In the genomic region with DNA sequence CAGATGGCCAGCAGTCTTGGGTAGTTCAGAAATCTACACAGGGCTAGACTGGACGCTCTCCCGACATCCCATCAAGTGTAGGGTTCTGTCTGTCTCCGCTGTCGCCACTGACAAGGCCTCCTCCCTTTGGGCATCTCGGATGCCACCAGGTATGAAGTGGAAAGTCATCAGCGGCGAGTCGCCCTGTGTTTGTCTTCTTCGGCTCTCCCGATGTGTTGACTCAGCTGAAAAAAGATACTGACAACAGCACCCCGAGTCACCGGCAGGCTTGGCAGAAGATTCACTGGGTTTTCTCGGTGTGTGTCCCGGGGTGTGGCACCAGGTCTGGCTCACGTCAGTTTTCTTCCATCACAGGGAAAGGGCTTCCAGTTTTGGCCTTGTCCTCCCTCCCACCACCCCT, we compare ENCODE assay signal across 24 cellular contexts.
"Had no signal": no experiment of that assay in that cellular context is flagged by ENCODE, and none has a peak within 500 bp of the region (broad histone marks: within the 10 kb centered on the region; RNA-seq: fewer than 3 reads in every experiment).

No MANE protein-coding gene starts in this region.

- H3K4me1 Mint-ChIP-seq: activated CD4-positive, alpha-beta T cell treated with anti-CD3 and anti-CD28 coated beads for 36 hours; stimulated activated naive CD8-positive, alpha-beta T cell treated with anti-CD3 and anti-CD28 coated beads, Interleukin-15, amount 100 ng/mL, for 72 hours had no signal

- H3K27ac Mint-ChIP-seq: activated CD4-positive, alpha-beta T cell treated with anti-CD3 and anti-CD28 coated beads for 36 hours; activated CD8-positive, alpha-beta T cell treated with anti-CD3 and anti-CD28 coated beads for 36 hours; activated naive CD8-positive, alpha-beta T cell treated with anti-CD3 and anti-CD28 coated beads, Interleukin-2, amount 10 ng/mL, durations not matched to agents 7 days and 5 days; activated T-cell treated with anti-CD3 and anti-CD28 coated beads, Interleukin-2, amount 50 U/mL, for 72 hours; natural killer cell treated with Interleukin-12 subunit alpha and Interleukin-12 subunit beta and Interleukin-15 and Interleukin-18, amount 100 ng/mL, for 72 hours; stimulated activated naive CD8-positive, alpha-beta T cell treated with anti-CD3 and anti-CD28 coated beads, Interleukin-15, amount 100 ng/mL, for 72 hours; T-cell had no signal

- FAIRE-seq: colon, endothelial cell of umbilical vein, urothelium cell line had no signal

- H3K9me3 ChIP-seq: gastroesophageal sphincter, lower lobe of right lung, mucosa of descending colon, ovary, thoracic aorta had no signal

- H3K27ac ChIP-seq: cardiac muscle cell, gastroesophageal sphincter, lower lobe of right lung, ovary, thoracic aorta, WERI-Rb-1 had no signal

- H3K9me3 Mint-ChIP-seq: activated CD8-positive, alpha-beta T cell treated with anti-CD3 and anti-CD28 coated beads for 36 hours; activated naive CD8-positive, alpha-beta T cell treated with anti-CD3 and anti-CD28 coated beads, Interleukin-2, amount 10 ng/mL, durations not matched to agents 7 days and 5 days; activated T-cell treated with anti-CD3 and anti-CD28 coated beads, Interleukin-2, amount 50 U/mL, for 72 hours; natural killer cell treated with Interleukin-12 subunit alpha and Interleukin-12 subunit beta and Interleukin-15 and Interleukin-18, amount 100 ng/mL, for 72 hours; stimulated activated naive CD8-positive, alpha-beta T cell treated with anti-CD3 and anti-CD28 coated beads, Interleukin-15, amount 100 ng/mL, for 72 hours; T-cell had no signal

- H3K4me3 Mint-ChIP-seq: activated CD4-positive, alpha-beta T cell treated with anti-CD3 and anti-CD28 coated beads for 36 hours; activated CD8-positive, alpha-beta T cell treated with anti-CD3 and anti-CD28 coated beads for 36 hours; activated naive CD8-positive, alpha-beta T cell treated with anti-CD3 and anti-CD28 coated beads, Interleukin-2, amount 10 ng/mL, durations not matched to agents 7 days and 5 days; activated T-cell treated with anti-CD3 and anti-CD28 coated beads, Interleukin-2, amount 50 U/mL, for 72 hours; natural killer cell treated with Interleukin-12 subunit alpha and Interleukin-12 subunit beta and Interleukin-15 and Interleukin-18, amount 100 ng/mL, for 72 hours; stimulated activated naive CD8-positive, alpha-beta T cell treated with anti-CD3 and anti-CD28 coated beads, Interleukin-15, amount 100 ng/mL, for 72 hours; T-cell had no signal

- H3K27me3 ChIP-seq: cardiac muscle cell, ovary had no signal

- H3K4me1 ChIP-seq: lower lobe of right lung had no signal

- H3K36me3 ChIP-seq: cardiac muscle cell, gastroesophageal sphincter, lower lobe of right lung, ovary, thoracic aorta, WERI-Rb-1 had no signal

- H3K36me3 Mint-ChIP-seq: activated naive CD8-positive, alpha-beta T cell treated with anti-CD3 and anti-CD28 coated beads, Interleukin-2, amount 10 ng/mL, durations not matched to agents 7 days and 5 days; natural killer cell treated with Interleukin-12 subunit alpha and Interleukin-12 subunit beta and Interleukin-15 and Interleukin-18, amount 100 ng/mL, for 72 hours; T-cell had no signal

- ATAC-seq: activated CD4-positive, alpha-beta T cell treated with anti-CD3 and anti-CD28 coated beads for 36 hours; activated CD8-positive, alpha-beta T cell treated with anti-CD3 and anti-CD28 coated beads for 36 hours; activated T-cell treated with anti-CD3 and anti-CD28 coated beads, Interleukin-2, amount 50 U/mL, for 72 hours; gastroesophageal sphincter; lower lobe of right lung; mucosa of descending colon; stimulated activated naive CD8-positive, alpha-beta T cell treated with anti-CD3 and anti-CD28 coated beads, Interleukin-15, amount 100 ng/mL, for 72 hours; T-cell had no signal

- DNase-seq: activated CD4-positive, alpha-beta T cell treated with anti-CD3 and anti-CD28 coated beads for 36 hours; activated CD8-positive, alpha-beta memory T cell treated with anti-CD3 and anti-CD28 coated beads, Interleukin-2, amount 50 U/mL, for 4 hours; activated CD8-positive, alpha-beta T cell treated with anti-CD3 and anti-CD28 coated beads for 36 hours; activated naive CD8-positive, alpha-beta T cell treated with anti-CD3 and anti-CD28 coated beads, Interleukin-2, amount 10 ng/mL, durations not matched to agents 7 days and 5 days; activated T-cell treated with anti-CD3 and anti-CD28 coated beads, Interleukin-2, amount 50 U/mL, for 72 hours; anterior cingulate cortex; effector CD4-positive, alpha-beta T cell; hippocampal formation; lower lobe of right lung; mucosa of descending colon; stimulated activated CD4-positive, alpha-beta T cell treated with anti-CD3 and anti-CD28 coated beads, Interleukin-15, amount 100 ng/mL, for 24 hours; stimulated activated CD4-positive, alpha-beta T cell treated with anti-CD3 and anti-CD28 coated beads, Interleukin-4, amount 100 ng/mL, for 4 hours; stimulated activated naive CD8-positive, alpha-beta T cell treated with anti-CD3 and anti-CD28 coated beads, Interleukin-15, amount 100 ng/mL, for 72 hours; T-cell; T1000; WERI-Rb-1 had no signal

- H3K4me3 ChIP-seq: cardiac muscle cell, gastroesophageal sphincter, lower lobe of right lung, mucosa of descending colon, ovary, thoracic aorta had no signal
